Comparison of ENCODE assay signal across 8 cellular contexts in genomic region chr19:53908106-53908932, GRCh38. TPM values are rescaled to one million over a fixed set of nuclear protein-coding genes. Genes with fewer than 3 reads are reported as not detected.
DNase-seq lines count a peak whose midpoint lies in the region; ATAC-seq, FAIRE-seq and TF ChIP-seq lines count a peak whose summit lies in the region.

No MANE protein-coding gene starts in this region.

- FAIRE-seq in H54 (lab: Jason Lieb, UNC), result no peak

- peaks cover 0 to 3% of the 10 kb centered on the region in 2 donors for H3K4me1 ChIP-seq in ascending aorta
- peaks cover 8% of the 10 kb centered on the region for H3K4me1 ChIP-seq in iPS-18a (ENCODE audit: control insufficient read depth, low read depth, low read length)

- H3K9me3 ChIP-seq in ascending aorta, result no peaks in the 10 kb centered on the region
- H3K9me3 ChIP-seq in iPS-18a (ENCODE audit: control insufficient read depth, low read depth, low read length), result no peaks in the 10 kb centered on the region

- no peak overlapping the region for H3K9ac ChIP-seq in iPS-18a (ENCODE audit: low read length)

- H3K27ac ChIP-seq in ascending aorta, result no peak overlapping the region
- H3K27ac ChIP-seq in iPS-18a (ENCODE audit: low read length), result no peak overlapping the region

- H3K4me3 ChIP-seq in ascending aorta, result peak overlapping the region; percentile 26
- peak overlapping the region; percentile 60 for H3K4me3 ChIP-seq in iPS-18a (ENCODE audit: low read length)

- TF ChIP-seq CTCF in ascending aorta (IDR thresholded peaks at IDR 0.05), result no peak

- no peak for TF ChIP-seq POLR2A in H54 (IDR thresholded peaks at IDR 0.05; ENCODE audit: low read depth, low read length)

- no peaks in the 10 kb centered on the region for H3K36me3 ChIP-seq in ascending aorta
- H3K36me3 ChIP-seq in iPS-18a (ENCODE audit: control insufficient read depth, low read depth, low read length), result no peaks in the 10 kb centered on the region

- ATAC-seq in SK-N-SH treated with all-trans-retinoic acid at 6 μM for 48 hours (peak; percentile 86), HG03045 (IDR thresholded peaks at IDR 0.05; ENCODE audit: unreplicated experiment) (no peak), GM18502 (IDR thresholded peaks at IDR 0.05; ENCODE audit: poor library complexity, unreplicated experiment) (no peak)

- H3K27me3 ChIP-seq in ascending aorta, result peaks cover 13% of the 10 kb centered on the region
- peaks cover 40% of the 10 kb centered on the region for H3K27me3 ChIP-seq in iPS-18a (ENCODE audit: control insufficient read depth, insufficient read depth, low read length)

- DNase-seq in H54 (ENCODE audit: insufficient read length, low spot score) (peak; percentile 86), ascending aorta (ENCODE audit: low spot score in 2 of 2) (no peak), SIG-M5 treated with dmso at 0.1 percent for 504 hours (lab: John Stamatoyannopoulos, UW; ENCODE audit: unreplicated experiment) (no peak)
- peak; percentile 19 to 45 for DNase-seq in stimulated activated CD4-positive, alpha-beta T cell treated with anti-CD3 and anti-CD28 coated beads, Interleukin-1b, Interleukin-23, amount 100 ng/mL, for 4 hours (ENCODE audit: low read depth in 2 of 2)

- intact Hi-C loops in ascending aorta (cut with DNase I), result no loop called here

TF ChIP-seq in SK-N-SH treated with all-trans-retinoic acid at 6 μM for 48 hours, 23 proteins besides CTCF, POLR2A, EP300 and RAD21:
- TF ChIP-seq TSHZ2 (CRISPR knock-in tag; IDR thresholded peaks at IDR 0.05), result 0 out of 2 replicates have a peak, but pooled peaks have one; percentile 11
- no peak for TF ChIP-seq PPARA (CRISPR knock-in tag; IDR thresholded peaks at IDR 0.05; ENCODE audit: borderline replicate concordance)
- TF ChIP-seq, protein P1, sequence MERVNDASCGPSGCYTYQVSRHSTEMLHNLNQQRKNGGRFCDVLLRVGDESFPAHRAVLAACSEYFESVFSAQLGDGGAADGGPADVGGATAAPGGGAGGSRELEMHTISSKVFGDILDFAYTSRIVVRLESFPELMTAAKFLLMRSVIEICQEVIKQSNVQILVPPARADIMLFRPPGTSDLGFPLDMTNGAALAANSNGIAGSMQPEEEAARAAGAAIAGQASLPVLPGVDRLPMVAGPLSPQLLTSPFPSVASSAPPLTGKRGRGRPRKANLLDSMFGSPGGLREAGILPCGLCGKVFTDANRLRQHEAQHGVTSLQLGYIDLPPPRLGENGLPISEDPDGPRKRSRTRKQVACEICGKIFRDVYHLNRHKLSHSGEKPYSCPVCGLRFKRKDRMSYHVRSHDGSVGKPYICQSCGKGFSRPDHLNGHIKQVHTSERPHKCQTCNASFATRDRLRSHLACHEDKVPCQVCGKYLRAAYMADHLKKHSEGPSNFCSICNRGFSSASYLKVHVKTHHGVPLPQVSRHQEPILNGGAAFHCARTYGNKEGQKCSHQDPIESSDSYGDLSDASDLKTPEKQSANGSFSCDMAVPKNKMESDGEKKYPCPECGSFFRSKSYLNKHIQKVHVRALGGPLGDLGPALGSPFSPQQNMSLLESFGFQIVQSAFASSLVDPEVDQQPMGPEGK (CRISPR knock-in tag; IDR thresholded peaks at IDR 0.05; ENCODE audit: borderline replicate concordance), result 0 out of 2 replicates have a peak, but pooled peaks have one; percentile 25

RNA-seq across cellular contexts. Expression of gene CACNG7, which starts 0.8 kb away (rescaled TPM):
- total RNA-seq in ascending aorta, result not detected

RNA-seq across cellular contexts. Expression of gene PRKCG, which starts 26.3 kb away (rescaled TPM):
- total RNA-seq in ascending aorta, result not detected

RNA-seq across cellular contexts. Expression of gene MYADM, which starts 40.6 kb away (rescaled TPM):
- total RNA-seq in ascending aorta, result 422 TPM

RNA-seq across cellular contexts. Expression of gene CACNG8, which starts 54.4 kb away (rescaled TPM):
- total RNA-seq in ascending aorta, result 0.32 TPM

Comparison
In these comparisons a context has a peak if more than half of its experiments do, and no peak if none do; other contexts are left out.
1. DNase-seq: peak in H54 (single experiment) and stimulated activated CD4-positive, alpha-beta T cell treated with anti-CD3 and anti-CD28 coated beads, Interleukin-1b, Interleukin-23, amount 100 ng/mL, for 4 hours (2 of 2); none in ascending aorta (0 of 2) and SIG-M5 treated with dmso at 0.1 percent for 504 hours (single experiment).